In the genomic region with DNA sequence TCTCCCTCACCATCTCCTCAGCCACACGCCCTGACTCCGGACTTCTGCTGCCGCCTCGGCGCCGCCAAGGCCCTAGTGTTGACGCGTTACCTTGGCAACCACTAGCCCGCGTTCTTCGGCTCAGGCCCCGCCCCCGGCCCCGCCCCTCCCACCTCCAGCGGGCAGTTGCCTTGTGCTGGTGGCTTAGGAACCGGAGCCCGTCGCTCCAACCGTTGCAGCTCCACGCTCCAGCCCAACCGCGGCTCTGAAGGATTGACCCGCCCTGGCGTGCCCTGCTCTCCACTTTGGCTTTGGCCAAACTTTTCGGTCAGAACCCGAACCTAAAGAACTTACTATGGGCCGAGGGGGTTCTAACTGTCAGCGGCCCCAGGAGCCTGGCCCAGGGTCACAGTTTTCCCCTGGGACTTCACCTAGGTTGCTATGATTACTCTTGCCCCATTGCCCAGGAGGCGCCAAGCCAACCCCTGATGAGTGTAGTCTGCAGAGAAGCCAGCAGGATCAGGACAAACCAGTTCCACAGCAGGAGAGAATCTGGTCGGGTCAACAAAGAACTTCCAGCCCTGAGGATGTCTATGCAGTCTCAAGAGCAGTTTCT, we compare ENCODE assay signal across 8 cellular contexts. TPM values are rescaled to one million over a fixed set of nuclear protein-coding genes. Genes with fewer than 3 reads are reported as not detected.
DNase-seq lines count a peak whose midpoint lies in the region; ATAC-seq and TF ChIP-seq lines count a peak whose summit lies in the region.

Gene CFAP45, minus strand, starts transcription at position 80 of the 595 bp plus-strand sequence. Its CDS starts 67 bp downstream, at position 13.

- peaks cover 0 to 9% (median 6%) of the 10 kb centered on the region in 3 donors for H3K4me1 Mint-ChIP-seq in IgD-negative memory B cell
- peaks cover 2% of the 10 kb centered on the region for H3K4me1 Mint-ChIP-seq in activated CD4-positive, alpha-beta memory T cell treated with anti-CD3 and anti-CD28 coated beads, Interleukin-2, amount 10 ng/mL, durations not matched to agents 7 days and 5 days

- DNase-seq in COLO668 (lab: John Stamatoyannopoulos, UW; ENCODE audit: unreplicated experiment) = peak; percentile 84
- DNase-seq in activated CD4-positive, alpha-beta memory T cell treated with anti-CD3 and anti-CD28 coated beads, Interleukin-2, amount 10 ng/mL, durations not matched to agents 7 days and 5 days = peak; percentile 38
- DNase-seq in left ventricle myocardium inferior = peak; percentile 82
- DNase-seq in sciatic nerve (ENCODE audit: low spot score) = peak; percentile 80
- no peak for DNase-seq in activated effector memory CD4-positive, alpha-beta T cell treated with Interleukin-2 at 50 U/mL for 16 hours

- H3K9me3 ChIP-seq in left ventricle myocardium inferior (replicated peaks) = peaks cover 13% of the 10 kb centered on the region

- no peaks in the 10 kb centered on the region for H3K36me3 ChIP-seq in left ventricle myocardium inferior

- H3K4me3 Mint-ChIP-seq in IgD-negative memory B cell = peak within 1 kb of the TSS in 1 of 4 donors; percentile 73
- H3K4me3 Mint-ChIP-seq in activated CD4-positive, alpha-beta memory T cell treated with anti-CD3 and anti-CD28 coated beads, Interleukin-2, amount 10 ng/mL, durations not matched to agents 7 days and 5 days = no peak within 1 kb of the TSS

- CTCF ChIA-PET in activated CD4-positive, alpha-beta memory T cell treated with anti-CD3 and anti-CD28 coated beads, Interleukin-2, amount 10 ng/mL, durations not matched to agents 7 days and 5 days (lab: Charles Lee) = interaction anchor here (2.0 kb wide), 1 partner anchor 107 kb away, joined by 6 read pairs; no protein-coding TSS in a partner anchor

- intact Hi-C loops in left ventricle myocardium inferior (cut with micrococcal nuclease) (no loop called here), sciatic nerve (cut with DNase I) (no loop called here)

- peaks cover 37% of the 10 kb centered on the region for H3K4me1 ChIP-seq in left ventricle myocardium inferior

- peak within 1 kb of the TSS; percentile 9 for H3K27ac ChIP-seq in left ventricle myocardium inferior (replicated peaks)

- H3K36me3 Mint-ChIP-seq in IgD-negative memory B cell = peaks cover 10% of the 10 kb centered on the region
- no peaks in the 10 kb centered on the region for H3K36me3 Mint-ChIP-seq in activated CD4-positive, alpha-beta memory T cell treated with anti-CD3 and anti-CD28 coated beads, Interleukin-2, amount 10 ng/mL, durations not matched to agents 7 days and 5 days (ENCODE audit: low read depth)

- H3K9me3 Mint-ChIP-seq in IgD-negative memory B cell = peaks cover 0 to 8% (median 4%) of the 10 kb centered on the region in 3 donors
- no peaks in the 10 kb centered on the region for H3K9me3 Mint-ChIP-seq in activated CD4-positive, alpha-beta memory T cell treated with anti-CD3 and anti-CD28 coated beads, Interleukin-2, amount 10 ng/mL, durations not matched to agents 7 days and 5 days

- peak within 1 kb of the TSS in 2 of 3 donors; percentile 25 to 49 for H3K27ac Mint-ChIP-seq in IgD-negative memory B cell
- no peak within 1 kb of the TSS for H3K27ac Mint-ChIP-seq in activated CD4-positive, alpha-beta memory T cell treated with anti-CD3 and anti-CD28 coated beads, Interleukin-2, amount 10 ng/mL, durations not matched to agents 7 days and 5 days

- H3K4me3 ChIP-seq in left ventricle myocardium inferior = peak within 1 kb of the TSS; percentile 33

- H3K27me3 Mint-ChIP-seq in IgD-negative memory B cell = no peaks in the 10 kb centered on the region
- H3K27me3 Mint-ChIP-seq in activated CD4-positive, alpha-beta memory T cell treated with anti-CD3 and anti-CD28 coated beads, Interleukin-2, amount 10 ng/mL, durations not matched to agents 7 days and 5 days = peaks cover 7% of the 10 kb centered on the region

- no peak for TF ChIP-seq CTCF in left ventricle myocardium inferior (IDR thresholded peaks at IDR 0.05; ENCODE audit: borderline replicate concordance)

- H3K27me3 ChIP-seq in left ventricle myocardium inferior (ENCODE audit: low read depth) = no peaks in the 10 kb centered on the region

- POLR2A ChIA-PET in activated CD4-positive, alpha-beta memory T cell treated with anti-CD3 and anti-CD28 coated beads, Interleukin-2, amount 10 ng/mL, durations not matched to agents 7 days and 5 days (lab: Charles Lee) = interaction anchor here (1.3 to 1.8 kb wide), 2 partner anchors 16 to 23 kb away, joined by 4 to 6 read pairs; no protein-coding TSS in a partner anchor

- ATAC-seq in sciatic nerve (peak; percentile 94), GM19324 (IDR thresholded peaks at IDR 0.05; ENCODE audit: low FRiP score, unreplicated experiment) (no peak), SK-N-SH treated with all-trans-retinoic acid at 6 μM for 48 hours (no peak)

TF ChIP-seq in SK-N-SH treated with all-trans-retinoic acid at 6 μM for 48 hours, 23 proteins besides CTCF, POLR2A, EP300 and RAD21:
- TF ChIP-seq, protein P1, sequence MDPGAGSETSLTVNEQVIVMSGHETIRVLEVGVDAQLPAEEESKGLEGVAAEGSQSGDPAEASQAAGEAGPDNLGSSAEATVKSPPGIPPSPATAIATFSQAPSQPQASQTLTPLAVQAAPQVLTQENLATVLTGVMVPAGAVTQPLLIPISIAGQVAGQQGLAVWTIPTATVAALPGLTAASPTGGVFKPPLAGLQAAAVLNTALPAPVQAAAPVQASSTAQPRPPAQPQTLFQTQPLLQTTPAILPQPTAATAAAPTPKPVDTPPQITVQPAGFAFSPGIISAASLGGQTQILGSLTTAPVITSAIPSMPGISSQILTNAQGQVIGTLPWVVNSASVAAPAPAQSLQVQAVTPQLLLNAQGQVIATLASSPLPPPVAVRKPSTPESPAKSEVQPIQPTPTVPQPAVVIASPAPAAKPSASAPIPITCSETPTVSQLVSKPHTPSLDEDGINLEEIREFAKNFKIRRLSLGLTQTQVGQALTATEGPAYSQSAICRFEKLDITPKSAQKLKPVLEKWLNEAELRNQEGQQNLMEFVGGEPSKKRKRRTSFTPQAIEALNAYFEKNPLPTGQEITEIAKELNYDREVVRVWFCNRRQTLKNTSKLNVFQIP (CRISPR knock-in tag; IDR thresholded peaks at IDR 0.05; ENCODE audit: borderline replicate concordance, low read depth) = no peak
- no peak for TF ChIP-seq SNAI2 (CRISPR knock-in tag; IDR thresholded peaks at IDR 0.05)
- no peak for TF ChIP-seq ZFP3 (CRISPR knock-in tag; IDR thresholded peaks at IDR 0.05)
- TF ChIP-seq, protein P2, sequence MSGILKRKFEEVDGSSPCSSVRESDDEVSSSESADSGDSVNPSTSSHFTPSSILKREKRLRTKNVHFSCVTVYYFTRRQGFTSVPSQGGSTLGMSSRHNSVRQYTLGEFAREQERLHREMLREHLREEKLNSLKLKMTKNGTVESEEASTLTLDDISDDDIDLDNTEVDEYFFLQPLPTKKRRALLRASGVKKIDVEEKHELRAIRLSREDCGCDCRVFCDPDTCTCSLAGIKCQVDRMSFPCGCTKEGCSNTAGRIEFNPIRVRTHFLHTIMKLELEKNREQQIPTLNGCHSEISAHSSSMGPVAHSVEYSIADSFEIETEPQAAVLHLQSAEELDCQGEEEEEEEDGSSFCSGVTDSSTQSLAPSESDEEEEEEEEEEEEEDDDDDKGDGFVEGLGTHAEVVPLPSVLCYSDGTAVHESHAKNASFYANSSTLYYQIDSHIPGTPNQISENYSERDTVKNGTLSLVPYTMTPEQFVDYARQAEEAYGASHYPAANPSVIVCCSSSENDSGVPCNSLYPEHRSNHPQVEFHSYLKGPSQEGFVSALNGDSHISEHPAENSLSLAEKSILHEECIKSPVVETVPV (CRISPR knock-in tag; IDR thresholded peaks at IDR 0.05) = no peak
- TF ChIP-seq, protein P3, sequence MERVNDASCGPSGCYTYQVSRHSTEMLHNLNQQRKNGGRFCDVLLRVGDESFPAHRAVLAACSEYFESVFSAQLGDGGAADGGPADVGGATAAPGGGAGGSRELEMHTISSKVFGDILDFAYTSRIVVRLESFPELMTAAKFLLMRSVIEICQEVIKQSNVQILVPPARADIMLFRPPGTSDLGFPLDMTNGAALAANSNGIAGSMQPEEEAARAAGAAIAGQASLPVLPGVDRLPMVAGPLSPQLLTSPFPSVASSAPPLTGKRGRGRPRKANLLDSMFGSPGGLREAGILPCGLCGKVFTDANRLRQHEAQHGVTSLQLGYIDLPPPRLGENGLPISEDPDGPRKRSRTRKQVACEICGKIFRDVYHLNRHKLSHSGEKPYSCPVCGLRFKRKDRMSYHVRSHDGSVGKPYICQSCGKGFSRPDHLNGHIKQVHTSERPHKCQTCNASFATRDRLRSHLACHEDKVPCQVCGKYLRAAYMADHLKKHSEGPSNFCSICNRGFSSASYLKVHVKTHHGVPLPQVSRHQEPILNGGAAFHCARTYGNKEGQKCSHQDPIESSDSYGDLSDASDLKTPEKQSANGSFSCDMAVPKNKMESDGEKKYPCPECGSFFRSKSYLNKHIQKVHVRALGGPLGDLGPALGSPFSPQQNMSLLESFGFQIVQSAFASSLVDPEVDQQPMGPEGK (CRISPR knock-in tag; IDR thresholded peaks at IDR 0.05; ENCODE audit: borderline replicate concordance) = no peak
- TF ChIP-seq CREB5 (CRISPR knock-in tag; IDR thresholded peaks at IDR 0.05; ENCODE audit: low read depth) = no peak
- no peak for TF ChIP-seq TOX (CRISPR knock-in tag; IDR thresholded peaks at IDR 0.05; ENCODE audit: borderline replicate concordance)
- no peak for TF ChIP-seq ZNF565 (CRISPR knock-in tag; conservative IDR thresholded peaks at IDR 0.05; ENCODE audit: low read depth)
- TF ChIP-seq OSR1 (CRISPR knock-in tag; IDR thresholded peaks at IDR 0.05) = no peak
- TF ChIP-seq ZFP30 (CRISPR knock-in tag; IDR thresholded peaks at IDR 0.05) = no peak
- no peak for TF ChIP-seq RARB (CRISPR knock-in tag; IDR thresholded peaks at IDR 0.05)
- TF ChIP-seq ZNF70 (CRISPR knock-in tag; IDR thresholded peaks at IDR 0.05) = no peak
- no peak for TF ChIP-seq CSDC2 (CRISPR knock-in tag; IDR thresholded peaks at IDR 0.05)
- TF ChIP-seq ARNTL (CRISPR knock-in tag; IDR thresholded peaks at IDR 0.05; ENCODE audit: borderline replicate concordance, low read depth) = no peak

RNA-seq across cellular contexts. Expression of gene CFAP45, which starts in this region (rescaled TPM):
- polyA plus RNA-seq in IgD-negative memory B cell = 1.2 TPM
- total RNA-seq in activated CD4-positive, alpha-beta memory T cell treated with anti-CD3 and anti-CD28 coated beads, Interleukin-2, amount 10 ng/mL, durations not matched to agents 7 days and 5 days = 1 to 10 TPM; 1.0 to 1.3 TPM
- total RNA-seq in left ventricle myocardium inferior (1.1 TPM), sciatic nerve (1.6 TPM)
